ENCODE assay signal across 18 cellular contexts in genomic region chr22:29224121-29224858, GRCh38. TPM values are rescaled to one million over a fixed set of nuclear protein-coding genes. Genes with fewer than 3 reads are reported as not detected.
A peak's percentile ranks its signal among the peaks of the same experiment; 100 is the strongest.
DNase-seq lines count a peak whose midpoint lies in the region; ATAC-seq lines count a peak whose summit lies in the region.
"Had no signal": no experiment of that assay in that cellular context is flagged by ENCODE, and none has a peak within 500 bp of the region (broad histone marks: within the 10 kb centered on the region; RNA-seq: fewer than 3 reads in every experiment).

No MANE protein-coding gene starts in this region.

- no peak overlapping the region for H3K23ac ChIP-seq in neuronal stem cell (ENCODE audit: low read depth, low read length, poor library complexity)

- no peaks in the 10 kb centered on the region for H3K4me1 Mint-ChIP-seq in activated CD4-positive, alpha-beta T cell treated with anti-CD3 and anti-CD28 coated beads for 36 hours

- no peak overlapping the region for H3K9ac ChIP-seq in neuronal stem cell (ENCODE audit: low read depth, low read length, poor library complexity)
- H3K9ac ChIP-seq: BLaER1 had no signal

- 62% methylated on average over 19 of the region's 19 CpGs for WGBS in right cardiac atrium
- no CpG with 5 or more reads among the region's 19 CpGs for WGBS in neuronal stem cell (ENCODE audit: extremely low coverage in 2 of 2, insufficient read length in 2 of 2, insufficient replicate concordance in 1 of 2), 2 donors
- 24 to 27% methylated on average over 18 to 19 of the region's 19 CpGs for WGBS in aorta, 2 donors

- DNase-seq in right cardiac atrium (peak; percentile 64 to 81 (median 81)), cardiac septum (ENCODE audit: low spot score) (no peak), head of caudate nucleus (peak in 22 of 42 donors; percentile 13 to 59 (median 38)), neuronal stem cell (ENCODE audit: low spot score) (no peak), aorta (peak in 1 of 2 donors; percentile 62), SIG-M5 (lab: John Stamatoyannopoulos, UW) (no peak)
- no peak for DNase-seq in activated CD4-positive, alpha-beta T cell treated with anti-CD3 and anti-CD28 coated beads for 36 hours
- no peak for DNase-seq in activated CD8-positive, alpha-beta memory T cell treated with anti-CD3 and anti-CD28 coated beads, Interleukin-2, amount 50 U/mL, for 4 hours
- DNase-seq: NCI-H1417, NCI-H526 had no signal

- peak overlapping the region; percentile 74 for H2AK5ac ChIP-seq in neuronal stem cell (ENCODE audit: low read depth, low read length)

- H3K4me3 ChIP-seq in right cardiac atrium (ENCODE audit: low read length) (no peak overlapping the region), neuronal stem cell (ENCODE audit: low read length in 2 of 2) (no peak overlapping the region), aorta (ENCODE audit: low read length in 2 of 2) (no peak overlapping the region)
- H3K4me3 ChIP-seq: A549, BLaER1, tibial nerve had no signal

- H3K27ac ChIP-seq in right cardiac atrium (ENCODE audit: low read length) (no peak overlapping the region), neuronal stem cell (replicated peaks; ENCODE audit: low read length) (no peak overlapping the region), aorta (ENCODE audit: low read depth in 1 of 2, low read length in 2 of 2) (no peak overlapping the region)
- H3K27ac ChIP-seq: A549, BLaER1 had no signal

- ATAC-seq in right cardiac atrium (peak; percentile 30 to 60), aorta (ENCODE audit: low FRiP score) (peak; percentile 31)
- ATAC-seq in activated CD4-positive, alpha-beta T cell treated with anti-CD3 and anti-CD28 coated beads for 36 hours = no peak
- ATAC-seq: activated naive CD4-positive, alpha-beta T cell treated with anti-CD3 and anti-CD28 coated beads, Interleukin-2, amount 50 U/mL, for 72 hours; stimulated activated memory B cell treated with anti-CD40 and anti-IgM and Interleukin-4, amounts not matched to agents 10 μg/mL and 1 μg/mL and 100 μg/mL, for 72 hours had no signal

- H3K36me3 Mint-ChIP-seq in activated CD4-positive, alpha-beta T cell treated with anti-CD3 and anti-CD28 coated beads for 36 hours (ENCODE audit: low read depth) = no peaks in the 10 kb centered on the region
- H3K36me3 Mint-ChIP-seq: activated naive CD4-positive, alpha-beta T cell treated with anti-CD3 and anti-CD28 coated beads, Interleukin-2, amount 50 U/mL, for 72 hours; stimulated activated memory B cell treated with anti-CD40 and anti-IgM and Interleukin-4, amounts not matched to agents 10 μg/mL and 1 μg/mL and 100 μg/mL, for 72 hours had no signal

- no peak overlapping the region for H4K91ac ChIP-seq in neuronal stem cell (ENCODE audit: low read depth, low read length, poor library complexity)

- H3K79me1 ChIP-seq in neuronal stem cell (ENCODE audit: low read depth, low read length) = no peaks in the 10 kb centered on the region

- no peak overlapping the region for H2BK12ac ChIP-seq in neuronal stem cell (ENCODE audit: low read length)

- intact Hi-C loops in right cardiac atrium (cut with DNase I) = no loop called here
- intact Hi-C loops in cardiac septum (cut with DNase I) = no loop called here
- intact Hi-C loops in head of caudate nucleus (cut with DNase I) = no loop called here
- intact Hi-C loops in aorta (cut with DNase I) = no loop called here
- intact Hi-C loops in activated CD4-positive, alpha-beta T cell treated with anti-CD3 and anti-CD28 coated beads for 36 hours (cut with DNase I, micrococcal nuclease) = no loop called here

- H2AFZ ChIP-seq in neuronal stem cell (ENCODE audit: low read length) = no peak overlapping the region

- H3K4me1 ChIP-seq in right cardiac atrium (ENCODE audit: control insufficient read depth, insufficient read depth, low read length) (no peaks in the 10 kb centered on the region), neuronal stem cell (ENCODE audit: control insufficient read depth in 2 of 2, insufficient read depth in 1 of 2, low read depth in 1 of 2, low read length in 2 of 2) (peaks cover 11 to 17% of the 10 kb centered on the region in 2 donors), aorta (ENCODE audit: control insufficient read depth in 1 of 2, insufficient read depth in 2 of 2, low read length in 2 of 2) (no peaks in the 10 kb centered on the region)
- H3K4me1 ChIP-seq: BLaER1 had no signal

- CTCF ChIA-PET in activated CD4-positive, alpha-beta T cell treated with anti-CD3 and anti-CD28 coated beads for 36 hours (lab: Charles Lee) = no interaction called here

- H3K9me3 ChIP-seq in right cardiac atrium (ENCODE audit: control insufficient read depth, low read length) (no peaks in the 10 kb centered on the region), neuronal stem cell (replicated peaks in 1 of 2; ENCODE audit: control insufficient read depth in 2 of 2, insufficient read depth in 1 of 2, low read depth in 1 of 2, low read length in 2 of 2) (no peaks in the 10 kb centered on the region), aorta (ENCODE audit: control insufficient read depth, low read length) (no peaks in the 10 kb centered on the region)
- H3K9me3 ChIP-seq: A549, BLaER1, tibial nerve had no signal

- H3K27me3 Mint-ChIP-seq in activated CD4-positive, alpha-beta T cell treated with anti-CD3 and anti-CD28 coated beads for 36 hours = no peaks in the 10 kb centered on the region

- H3K4me2 ChIP-seq in neuronal stem cell (ENCODE audit: insufficient read depth, low read length, poor library complexity, severe bottlenecking) = no peak overlapping the region
- H3K4me2 ChIP-seq: A549, BLaER1 had no signal

- peak overlapping the region; percentile 49 for H3K14ac ChIP-seq in neuronal stem cell (ENCODE audit: low read length)

- H3K27ac Mint-ChIP-seq in activated CD4-positive, alpha-beta T cell treated with anti-CD3 and anti-CD28 coated beads for 36 hours = no peak overlapping the region
- H3K27ac Mint-ChIP-seq: activated naive CD4-positive, alpha-beta T cell treated with anti-CD3 and anti-CD28 coated beads, Interleukin-2, amount 50 U/mL, for 72 hours; activated T-helper 1 cell treated with anti-CD3 and anti-CD28 coated beads, Interleukin-12 subunit alpha, Interleukin-12 subunit beta, Interleukin-2, Interleukin-4 antibody, amounts not matched to agents 30 ng/mL and 10 ng/mL and 1 ng/mL, durations not matched to agents 14 hours and 24 hours and 36 hours; endodermal cell; stimulated activated memory B cell treated with anti-CD40 and anti-IgM and Interleukin-4, amounts not matched to agents 10 μg/mL and 1 μg/mL and 100 μg/mL, for 72 hours had no signal

- H3K4ac ChIP-seq in neuronal stem cell (ENCODE audit: low read length) = no peak overlapping the region

- H2BK15ac ChIP-seq in neuronal stem cell (ENCODE audit: low read length) = no peak overlapping the region

- H3K27me3 ChIP-seq in right cardiac atrium (ENCODE audit: control insufficient read depth, insufficient read depth) (no peaks in the 10 kb centered on the region), neuronal stem cell (ENCODE audit: control insufficient read depth in 3 of 3, insufficient read depth in 3 of 3, low read depth in 1 of 3, low read length in 3 of 3) (no peaks in the 10 kb centered on the region), aorta (ENCODE audit: control insufficient read depth in 1 of 2, insufficient read depth in 2 of 2, low read length in 1 of 2) (no peaks in the 10 kb centered on the region)
- H3K27me3 ChIP-seq: BLaER1, tibial nerve had no signal

- H2BK120ac ChIP-seq in neuronal stem cell (ENCODE audit: low read depth, low read length) = peak overlapping the region; percentile 69

- H3K18ac ChIP-seq in neuronal stem cell (ENCODE audit: low read length) = peak overlapping the region; percentile 62

- no peak overlapping the region for H4K8ac ChIP-seq in neuronal stem cell (ENCODE audit: low read depth, low read length)

- H3K36me3 ChIP-seq in neuronal stem cell (replicated peaks in 1 of 2; ENCODE audit: control insufficient read depth in 2 of 2, insufficient read depth in 2 of 2, low read length in 2 of 2) (peaks cover 0 to 13% of the 10 kb centered on the region in 2 donors), aorta (ENCODE audit: control insufficient read depth in 1 of 2, insufficient read depth in 2 of 2, low read length in 1 of 2) (no peaks in the 10 kb centered on the region)
- H3K36me3 ChIP-seq: BLaER1, tibial nerve had no signal

- H2BK5ac ChIP-seq in neuronal stem cell (ENCODE audit: low read length) = no peak overlapping the region

- POLR2A ChIA-PET in activated CD4-positive, alpha-beta T cell treated with anti-CD3 and anti-CD28 coated beads for 36 hours (lab: Charles Lee) = no interaction called here

- H3K9me3 Mint-ChIP-seq in activated CD4-positive, alpha-beta T cell treated with anti-CD3 and anti-CD28 coated beads for 36 hours (ENCODE audit: low read depth) = no peaks in the 10 kb centered on the region
- H3K9me3 Mint-ChIP-seq: activated naive CD4-positive, alpha-beta T cell treated with anti-CD3 and anti-CD28 coated beads, Interleukin-2, amount 50 U/mL, for 72 hours; activated T-helper 1 cell treated with anti-CD3 and anti-CD28 coated beads, Interleukin-12 subunit alpha, Interleukin-12 subunit beta, Interleukin-2, Interleukin-4 antibody, amounts not matched to agents 30 ng/mL and 10 ng/mL and 1 ng/mL, durations not matched to agents 14 hours and 24 hours and 36 hours; endodermal cell; stimulated activated memory B cell treated with anti-CD40 and anti-IgM and Interleukin-4, amounts not matched to agents 10 μg/mL and 1 μg/mL and 100 μg/mL, for 72 hours had no signal

- no peak overlapping the region for H3K4me3 Mint-ChIP-seq in activated CD4-positive, alpha-beta T cell treated with anti-CD3 and anti-CD28 coated beads for 36 hours
- H3K4me3 Mint-ChIP-seq: activated T-helper 1 cell treated with anti-CD3 and anti-CD28 coated beads, Interleukin-12 subunit alpha, Interleukin-12 subunit beta, Interleukin-2, Interleukin-4 antibody, amounts not matched to agents 30 ng/mL and 10 ng/mL and 1 ng/mL, durations not matched to agents 14 hours and 24 hours and 36 hours; endodermal cell; stimulated activated memory B cell treated with anti-CD40 and anti-IgM and Interleukin-4, amounts not matched to agents 10 μg/mL and 1 μg/mL and 100 μg/mL, for 72 hours had no signal

RNA-seq across cellular contexts. Expression of gene EMID1, which starts 18.6 kb away (rescaled TPM):
- 1 to 10 TPM in 2 of 4 donors, under 1 TPM in 2; 0.74 to 1.6 (median 0.99) TPM for total RNA-seq in right cardiac atrium
- 0.95 TPM for polyA plus RNA-seq in right cardiac atrium
- 1.3 TPM for total RNA-seq in cardiac septum
- polyA plus RNA-seq in neuronal stem cell (2013, experiment 1 of 2) = 10.7 TPM
- polyA plus RNA-seq in neuronal stem cell (2013, experiment 2 of 2) = 10.3 TPM
- total RNA-seq in aorta = 1 to 10 TPM; 1.2 to 7.0 TPM
- polyA plus RNA-seq in aorta = under 1 TPM; 0.13 to 0.69 TPM
- total RNA-seq in activated CD4-positive, alpha-beta T cell treated with anti-CD3 and anti-CD28 coated beads for 36 hours = not detected
- total RNA-seq: activated CD8-positive, alpha-beta memory T cell treated with anti-CD3 and anti-CD28 coated beads for 36 hours; activated T-helper 1 cell treated with anti-CD3 and anti-CD28 coated beads, Interleukin-12 subunit alpha, Interleukin-12 subunit beta, Interleukin-2, Interleukin-4 antibody, amounts not matched to agents 30 ng/mL and 10 ng/mL and 1 ng/mL, durations not matched to agents 14 hours and 24 hours and 36 hours had no signal

RNA-seq across cellular contexts. Expression of gene RHBDD3, which starts 43.5 kb away (rescaled TPM):
- total RNA-seq in right cardiac atrium (10 to 100 TPM; 16.8 to 19.3 (median 17.8) TPM), cardiac septum (16.7 TPM), aorta (10 to 100 TPM in 1 of 2 donors, 1 to 10 TPM in 1; 9.0 to 17.4 TPM)
- polyA plus RNA-seq in right cardiac atrium (20.8 TPM), aorta (10 to 100 TPM in 1 of 2 donors, 1 to 10 TPM in 1; 5.5 to 19.4 TPM)
- polyA plus RNA-seq in neuronal stem cell (2013, experiment 1 of 2) = 25.1 TPM
- 24.1 TPM for polyA plus RNA-seq in neuronal stem cell (2013, experiment 2 of 2)
- total RNA-seq in activated CD4-positive, alpha-beta T cell treated with anti-CD3 and anti-CD28 coated beads for 36 hours = 10 to 100 TPM; 23.2 to 25.3 TPM

RNA-seq across cellular contexts. Expression of gene EWSR1, which starts 43.8 kb away (rescaled TPM):
- 100 to 1,000 TPM; 136 to 162 (median 151) TPM for total RNA-seq in right cardiac atrium
- 119 TPM for polyA plus RNA-seq in right cardiac atrium
- total RNA-seq in cardiac septum = 138 TPM
- polyA plus RNA-seq in neuronal stem cell (2013, experiment 1 of 2) = 271 TPM
- polyA plus RNA-seq in neuronal stem cell (2013, experiment 2 of 2) = 267 TPM
- total RNA-seq in aorta = 100 to 1,000 TPM; 176 to 184 TPM
- polyA plus RNA-seq in aorta = 100 to 1,000 TPM in 1 of 2 donors, 10 to 100 TPM in 1; 74.8 to 207 TPM
- total RNA-seq in activated CD4-positive, alpha-beta T cell treated with anti-CD3 and anti-CD28 coated beads for 36 hours = 100 to 1,000 TPM; 326 to 567 TPM

Comparison
In these comparisons a context has a peak if more than half of its experiments do, and no peak if none do; other contexts are left out.
1. DNase-seq: peak in right cardiac atrium (3 of 3) and head of caudate nucleus (22 of 42); none in cardiac septum (single experiment), neuronal stem cell (single experiment), activated CD4-positive, alpha-beta T cell treated with anti-CD3 and anti-CD28 coated beads for 36 hours (single experiment), SIG-M5 (single experiment) and activated CD8-positive, alpha-beta memory T cell treated with anti-CD3 and anti-CD28 coated beads, Interleukin-2, amount 50 U/mL, for 4 hours (single experiment).